Comparison of ENCODE assay signal across 1 cellular context in genomic region chr22:17083811-17084540, GRCh38.
TF ChIP-seq lines count a peak whose summit lies in the region.

No MANE protein-coding gene starts in this region.

TF ChIP-seq in HepG2, 621 proteins besides CTCF, POLR2A, EP300 and RAD21 (continued from another document):
- TF ChIP-seq TBL1XR1 (IDR thresholded peaks at IDR 0.05; ENCODE audit: borderline replicate concordance, low read length, partially characterized antibody) (no peak), PAX8 (CRISPR knock-in tag; IDR thresholded peaks at IDR 0.05; ENCODE audit: borderline replicate concordance) (no peak), MEIS1 (CRISPR knock-in tag; IDR thresholded peaks at IDR 0.05; ENCODE audit: borderline replicate concordance) (no peak), KDM1A (CRISPR knock-in tag; IDR thresholded peaks at IDR 0.05) (no peak), ISX (CRISPR knock-in tag; conservative IDR thresholded peaks at IDR 0.05) (no peak), JUND (CRISPR knock-in tag; IDR thresholded peaks at IDR 0.05) (no peak), XRCC5 (optimal IDR thresholded peaks at IDR 0.05; ENCODE audit: low read length) (no peak), ZNF576 (CRISPR knock-in tag; IDR thresholded peaks at IDR 0.05) (no peak), ZNF138 (CRISPR knock-in tag; IDR thresholded peaks at IDR 0.05; ENCODE audit: low read depth) (no peak)
- TF ChIP-seq, protein P1, sequence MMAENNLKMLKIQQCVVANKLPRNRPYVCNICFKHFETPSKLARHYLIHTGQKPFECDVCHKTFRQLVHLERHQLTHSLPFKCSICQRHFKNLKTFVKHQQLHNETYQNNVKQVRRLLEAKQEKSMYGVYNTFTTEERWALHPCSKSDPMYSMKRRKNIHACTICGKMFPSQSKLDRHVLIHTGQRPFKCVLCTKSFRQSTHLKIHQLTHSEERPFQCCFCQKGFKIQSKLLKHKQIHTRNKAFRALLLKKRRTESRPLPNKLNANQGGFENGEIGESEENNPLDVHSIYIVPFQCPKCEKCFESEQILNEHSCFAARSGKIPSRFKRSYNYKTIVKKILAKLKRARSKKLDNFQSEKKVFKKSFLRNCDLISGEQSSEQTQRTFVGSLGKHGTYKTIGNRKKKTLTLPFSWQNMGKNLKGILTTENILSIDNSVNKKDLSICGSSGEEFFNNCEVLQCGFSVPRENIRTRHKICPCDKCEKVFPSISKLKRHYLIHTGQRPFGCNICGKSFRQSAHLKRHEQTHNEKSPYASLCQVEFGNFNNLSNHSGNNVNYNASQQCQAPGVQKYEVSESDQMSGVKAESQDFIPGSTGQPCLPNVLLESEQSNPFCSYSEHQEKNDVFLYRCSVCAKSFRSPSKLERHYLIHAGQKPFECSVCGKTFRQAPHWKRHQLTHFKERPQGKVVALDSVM (CRISPR knock-in tag; IDR thresholded peaks at IDR 0.05), result peak; percentile 90
- TF ChIP-seq, protein P2, sequence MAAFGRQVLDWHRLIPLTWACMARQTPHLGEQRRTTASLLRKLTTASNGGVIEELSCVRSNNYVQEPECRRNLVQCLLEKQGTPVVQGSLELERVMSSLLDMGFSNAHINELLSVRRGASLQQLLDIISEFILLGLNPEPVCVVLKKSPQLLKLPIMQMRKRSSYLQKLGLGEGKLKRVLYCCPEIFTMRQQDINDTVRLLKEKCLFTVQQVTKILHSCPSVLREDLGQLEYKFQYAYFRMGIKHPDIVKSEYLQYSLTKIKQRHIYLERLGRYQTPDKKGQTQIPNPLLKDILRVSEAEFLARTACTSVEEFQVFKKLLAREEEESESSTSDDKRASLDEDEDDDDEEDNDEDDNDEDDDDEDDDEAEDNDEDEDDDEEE (CRISPR knock-in tag; IDR thresholded peaks at IDR 0.05), result 0 out of 2 replicates have a peak, but pooled peaks have one; percentile 1
- TF ChIP-seq, protein P3, sequence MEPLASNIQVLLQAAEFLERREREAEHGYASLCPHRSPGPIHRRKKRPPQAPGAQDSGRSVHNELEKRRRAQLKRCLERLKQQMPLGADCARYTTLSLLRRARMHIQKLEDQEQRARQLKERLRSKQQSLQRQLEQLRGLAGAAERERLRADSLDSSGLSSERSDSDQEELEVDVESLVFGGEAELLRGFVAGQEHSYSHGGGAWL (CRISPR knock-in tag; IDR thresholded peaks at IDR 0.05), result no peak
